ENCODE assay signal across 10 cellular contexts in genomic region chr5:179802950-179803562, GRCh38. TPM values are rescaled to one million over a fixed set of nuclear protein-coding genes. Genes with fewer than 3 reads are reported as not detected.
DNase-seq lines count a peak whose midpoint lies in the region; ATAC-seq, FAIRE-seq and TF ChIP-seq lines count a peak whose summit lies in the region.
"Had no signal": no experiment of that assay in that cellular context is flagged by ENCODE, and none has a peak within 500 bp of the region (broad histone marks: within the 10 kb centered on the region; RNA-seq: fewer than 3 reads in every experiment).

No MANE protein-coding gene starts in this region.

- H3K9me2 ChIP-seq in PC-3 (replicated peaks; ENCODE audit: low read length), result no peaks in the 10 kb centered on the region

- peaks cover 52% of the 10 kb centered on the region for H3K79me2 ChIP-seq in PC-3 (ENCODE audit: low read length)

- DNase-seq in A549 (ENCODE audit: low read depth in 1 of 2, low spot score in 1 of 2), result no peak
- peak; percentile 88 for DNase-seq in H7
- no peak for DNase-seq in PC-3
- no peak for DNase-seq in effector CD4-positive, alpha-beta T cell
- no peak for DNase-seq in stimulated activated CD4-positive, alpha-beta T cell treated with anti-CD3 and anti-CD28 coated beads, Interleukin-2, amount 100 ng/mL, for 48 hours

- POLR2A ChIA-PET in A549 (lab: Yijun Ruan, JAX), result interaction anchor here (1.9 kb wide), 1 partner anchor 18 kb away, joined by 9 read pairs; the partner anchor contains the start of gene SQSTM1
- POLR2A ChIA-PET in PC-3 (lab: Charles Lee; ENCODE audit: unreplicated experiment), result no interaction called here

- TF ChIP-seq EP300 in A549 (IDR thresholded peaks at IDR 0.05), result no peak

- no peak overlapping the region for H2AFZ ChIP-seq in PC-3 (ENCODE audit: low read length)

- H3K9me3 ChIP-seq in A549 (no peaks in the 10 kb centered on the region), PC-3 (ENCODE audit: low read length) (no peaks in the 10 kb centered on the region), iPS-20b (ENCODE audit: insufficient read depth, low read depth, low read length) (no peaks in the 10 kb centered on the region)
- H3K9me3 ChIP-seq: right atrium auricular region had no signal

- intact Hi-C loops in PC-3 (cut with micrococcal nuclease), result no loop called here

- TF ChIP-seq RAD21 in A549 (conservative IDR thresholded peaks at IDR 0.05 in 1 of 2, IDR thresholded peaks at IDR 0.05 in 1 of 2), result no peak

- no peak for FAIRE-seq in A549 (lab: Jason Lieb, UNC)
- FAIRE-seq: colon had no signal

- H4K20me1 ChIP-seq in PC-3 (ENCODE audit: low read length), result peaks cover 5% of the 10 kb centered on the region

- CTCF ChIA-PET in A549 (lab: Yijun Ruan, JAX), result interaction anchor here (0.7 to 6.2 kb wide), 17 partner anchors 10 to 321 kb away, joined by 3 to 86 read pairs (median 7); partner anchors contain the start of genes LTC4S, MRNIP, SQSTM1 and TBC1D9B
- CTCF ChIA-PET in PC-3 (lab: Charles Lee), result no interaction called here

- no peak for TF ChIP-seq POLR2A in A549 (IDR thresholded peaks at IDR 0.05; ENCODE audit: low read length)

- 78% methylated on average over 11 of the region's 11 CpGs for WGBS in A549 (ENCODE audit: missing lambda C conversion rate)

- H3K4me1 ChIP-seq in A549 (peaks cover 36% of the 10 kb centered on the region), PC-3 (ENCODE audit: insufficient read depth, low read length) (peaks cover 31% of the 10 kb centered on the region), iPS-20b (ENCODE audit: insufficient read depth, low read length) (peaks cover 17% of the 10 kb centered on the region)

- H3K4me3 ChIP-seq in A549, result no peak overlapping the region
- no peak overlapping the region for H3K4me3 ChIP-seq in H7 (ENCODE audit: insufficient read depth, low read depth, low read length)
- 0 out of 2 replicates have a peak overlapping the region, but pooled peaks have one; percentile 24 for H3K4me3 ChIP-seq in PC-3 (ENCODE audit: low read length)
- H3K4me3 ChIP-seq in iPS-20b (ENCODE audit: low read length), result peak overlapping the region; percentile 30; the same call in 1 of the 2 replicates
- H3K4me3 ChIP-seq: right atrium auricular region had no signal

- H3K27ac ChIP-seq in A549 (peak overlapping the region in 1 of 2 experiments; percentile 99; a peak in 3 of 6 replicates), PC-3 (ENCODE audit: low read length) (peak overlapping the region; percentile 65), iPS-20b (ENCODE audit: low read length) (no peak overlapping the region)
- H3K27ac ChIP-seq: right atrium auricular region had no signal

- peaks cover 13% of the 10 kb centered on the region for H3K36me3 ChIP-seq in H7 (replicated peaks; ENCODE audit: control insufficient read depth, insufficient read depth, low read length)
- H3K36me3 ChIP-seq in PC-3 (ENCODE audit: low read depth, low read length), result no peaks in the 10 kb centered on the region
- H3K36me3 ChIP-seq in iPS-20b (ENCODE audit: insufficient read depth, low read depth, low read length), result peaks cover 26% of the 10 kb centered on the region

- no peak for ATAC-seq in A549
- no peak for ATAC-seq in PC-3
- ATAC-seq in HG03135 (IDR thresholded peaks at IDR 0.05; ENCODE audit: unreplicated experiment), result no peak
- ATAC-seq in HG02852 (IDR thresholded peaks at IDR 0.05; ENCODE audit: unreplicated experiment), result no peak

- TF ChIP-seq CTCF in A549 (IDR thresholded peaks at IDR 0.05) (no peak), PC-3 (conservative IDR thresholded peaks at IDR 0.05; ENCODE audit: low read depth, low read length) (no peak)

- H3K27me3 ChIP-seq in H7 (ENCODE audit: control insufficient read depth, insufficient read depth, low read length) (no peaks in the 10 kb centered on the region), PC-3 (ENCODE audit: low read length) (no peaks in the 10 kb centered on the region), iPS-20b (ENCODE audit: insufficient read depth, low read length) (peaks cover 10% of the 10 kb centered on the region; the same call in 1 of the 2 replicates)
- H3K27me3 ChIP-seq: right atrium auricular region had no signal

- no peaks in the 10 kb centered on the region for H3F3A ChIP-seq in PC-3 (ENCODE audit: low read length, unreplicated experiment)

- BruUV-seq in PC-3 (replicated peaks; lab: Mats Ljungman, UMichigan), result no TSS peak

- H3K9ac ChIP-seq in PC-3 (ENCODE audit: low read length) (no peak overlapping the region), iPS-20b (ENCODE audit: low read depth, low read length) (peak overlapping the region; percentile 41; the same call in 1 of the 2 replicates)

- H3K4me2 ChIP-seq in A549 (peak overlapping the region; percentile 95; the same call in 2 of the 3 replicates), PC-3 (ENCODE audit: low read length) (peak overlapping the region; percentile 54)

TF ChIP-seq in A549, 52 proteins besides CTCF, POLR2A, EP300 and RAD21 (continues in another document):
- TF ChIP-seq ZSCAN20 (CRISPR knock-in tag; IDR thresholded peaks at IDR 0.05) (no peak), MAZ (IDR thresholded peaks at IDR 0.05; ENCODE audit: borderline replicate concordance, low read depth, low read length) (no peak), ATOH8 (CRISPR knock-in tag; IDR thresholded peaks at IDR 0.05; ENCODE audit: low read depth) (no peak), PHF8 (IDR thresholded peaks at IDR 0.05; ENCODE audit: borderline replicate concordance, low read depth) (no peak), ESRRA (IDR thresholded peaks at IDR 0.05; ENCODE audit: borderline replicate concordance, low read length) (no peak), RFX5 (IDR thresholded peaks at IDR 0.05) (no peak), CEBPB (IDR thresholded peaks at IDR 0.05) (no peak), TFCP2L1 (CRISPR knock-in tag; IDR thresholded peaks at IDR 0.05) (no peak), SREBF2 (IDR thresholded peaks at IDR 0.05) (no peak), TP53 (CRISPR knock-in tag; IDR thresholded peaks at IDR 0.05) (no peak), GATA3 (IDR thresholded peaks at IDR 0.05; ENCODE audit: borderline replicate concordance) (no peak)

RNA-seq across cellular contexts. Expression of gene MGAT4B, which starts 3.6 kb away (rescaled TPM):
- 57.4 and 110 TPM in 2 replicates for polyA plus RNA-seq in A549 (2011; rRNA removed)
- 145 and 194 TPM in 2 replicates for polyA plus RNA-seq in A549 (2012; cell fraction: cytosol; rRNA removed)
- 436 and 532 TPM in 2 replicates for polyA plus RNA-seq in A549 (2012; cell fraction: nucleus; rRNA removed)
- polyA plus RNA-seq in A549 (2017; fragmentation: RNase III; extraction: RNeasy Plus Mini Kit Qiagen cat#74134 plus additional on column Dnase treatment), result 153 to 166 TPM (median 153 TPM) in 3 replicates
- polyA minus RNA-seq in A549 (2011; rRNA and poly(A)+ RNA removed), result 132 and 144 TPM in 2 replicates
- 131 and 148 TPM in 2 replicates for total RNA-seq in H7 (2014; rRNA removed; shearing (Covaris generic))
- total RNA-seq in PC-3 (2014; rRNA removed), result 88.9 and 113 TPM in 2 replicates

RNA-seq across cellular contexts. Expression of gene LTC4S, which starts 9.3 kb away (rescaled TPM):
- polyA plus RNA-seq in A549 (2011; rRNA removed), result not detected in 2 replicates
- 0.08 and 0.19 TPM in 2 replicates for polyA plus RNA-seq in A549 (2012; cell fraction: cytosol; rRNA removed)
- polyA plus RNA-seq in A549 (2012; cell fraction: nucleus; rRNA removed), result 0.67 and 1.3 TPM in 2 replicates
- 0.26 TPM in 1 of 3 replicates, not detected in the others for polyA plus RNA-seq in A549 (2017; fragmentation: RNase III; extraction: RNeasy Plus Mini Kit Qiagen cat#74134 plus additional on column Dnase treatment)
- polyA minus RNA-seq in A549 (2011; rRNA and poly(A)+ RNA removed), result not detected in 2 replicates
- total RNA-seq in H7 (2014; rRNA removed; shearing (Covaris generic)), result 0.67 and 5.1 TPM in 2 replicates
- total RNA-seq in PC-3 (2014; rRNA removed), result 1.5 and 3.6 TPM in 2 replicates

RNA-seq across cellular contexts. Expression of gene SQSTM1, which starts 17.6 kb away (rescaled TPM):
- 362 and 415 TPM in 2 replicates for polyA plus RNA-seq in A549 (2011; rRNA removed)
- 377 and 435 TPM in 2 replicates for polyA plus RNA-seq in A549 (2012; cell fraction: cytosol; rRNA removed)
- polyA plus RNA-seq in A549 (2012; cell fraction: nucleus; rRNA removed), result 848 and 893 TPM in 2 replicates
- polyA plus RNA-seq in A549 (2017; fragmentation: RNase III; extraction: RNeasy Plus Mini Kit Qiagen cat#74134 plus additional on column Dnase treatment), result 529 to 625 TPM (median 606 TPM) in 3 replicates
- 233 and 259 TPM in 2 replicates for polyA minus RNA-seq in A549 (2011; rRNA and poly(A)+ RNA removed)
- 161 and 184 TPM in 2 replicates for total RNA-seq in H7 (2014; rRNA removed; shearing (Covaris generic))
- 253 and 341 TPM in 2 replicates for total RNA-seq in PC-3 (2014; rRNA removed)

RNA-seq across cellular contexts. Expression of gene MRNIP, which starts 55.6 kb away (rescaled TPM):
- 21.4 and 26.1 TPM in 2 replicates for polyA plus RNA-seq in A549 (2011; rRNA removed)
- polyA plus RNA-seq in A549 (2012; cell fraction: cytosol; rRNA removed), result 19.4 and 20.7 TPM in 2 replicates
- 155 and 197 TPM in 2 replicates for polyA plus RNA-seq in A549 (2012; cell fraction: nucleus; rRNA removed)
- polyA plus RNA-seq in A549 (2017; fragmentation: RNase III; extraction: RNeasy Plus Mini Kit Qiagen cat#74134 plus additional on column Dnase treatment), result 29.7 to 35.9 TPM (median 30.5 TPM) in 3 replicates
- 12.2 and 13.2 TPM in 2 replicates for polyA minus RNA-seq in A549 (2011; rRNA and poly(A)+ RNA removed)
- 34.7 and 56.2 TPM in 2 replicates for total RNA-seq in H7 (2014; rRNA removed; shearing (Covaris generic))
- total RNA-seq in PC-3 (2014; rRNA removed), result 20.2 and 26.1 TPM in 2 replicates

Comparison
In these comparisons a context has a peak if more than half of its experiments do, and no peak if none do; other contexts are left out.
1. H3K4me3 ChIP-seq: peak in PC-3 (single experiment) and iPS-20b (single experiment); none in A549 (single experiment) and H7 (single experiment).